1 cellular context compared by ENCODE assay signal in genomic region chr6:150334790-150335783, GRCh38.
A peak's percentile ranks its signal among the peaks of the same experiment; 100 is the strongest.
TF ChIP-seq lines count a peak whose summit lies in the region.

No MANE protein-coding gene starts in this region.

TF ChIP-seq in K562, 482 proteins besides CTCF, POLR2A, EP300 and RAD21 (continued from another document and continues in another):
- TF ChIP-seq ZBTB34 (CRISPR knock-in tag; IDR thresholded peaks at IDR 0.05) (no peak), HNRNPK (IDR thresholded peaks at IDR 0.05; ENCODE audit: low read depth, low read length, poor library complexity, severe bottlenecking) (no peak), EGR1 (conservative IDR thresholded peaks at IDR 0.05) (no peak), SMARCA4 (IDR thresholded peaks at IDR 0.05) (no peak), RUNX1 (IDR thresholded peaks at IDR 0.05; ENCODE audit: low read depth) (no peak), CHD7 (IDR thresholded peaks at IDR 0.05; ENCODE audit: low read depth, low read length) (no peak), ARID3A (IDR thresholded peaks at IDR 0.05; ENCODE audit: borderline replicate concordance, low read depth, low read length) (peak; percentile 63; the same call in 1 of the 2 replicates), CEBPG (CRISPR knock-in tag; IDR thresholded peaks at IDR 0.05) (no peak), CEBPG (tag; conservative IDR thresholded peaks at IDR 0.05 in 1 of 2, IDR thresholded peaks at IDR 0.05 in 1 of 2) (no peak), KDM2B (CRISPR knock-in tag; IDR thresholded peaks at IDR 0.05) (no peak), TSC22D4 (tag; IDR thresholded peaks at IDR 0.05) (no peak), THRB (CRISPR knock-in tag; conservative IDR thresholded peaks at IDR 0.05) (no peak), ZNF764 (CRISPR knock-in tag; IDR thresholded peaks at IDR 0.05; ENCODE audit: low read depth) (no peak), CBFB (CRISPR knock-in tag; IDR thresholded peaks at IDR 0.05) (no peak), ZNF175 (CRISPR knock-in tag; IDR thresholded peaks at IDR 0.05; ENCODE audit: low read depth) (no peak), ELF2 (CRISPR knock-in tag; IDR thresholded peaks at IDR 0.05) (no peak), RBM39 (optimal IDR thresholded peaks at IDR 0.05; ENCODE audit: low read depth, low read length) (no peak), TCF15 (CRISPR knock-in tag; IDR thresholded peaks at IDR 0.05) (no peak), PHF20 (IDR thresholded peaks at IDR 0.05; ENCODE audit: partially characterized antibody) (no peak), ZBED1 (IDR thresholded peaks at IDR 0.05) (no peak), FOS (IDR thresholded peaks at IDR 0.05; ENCODE audit: extremely low read depth, insufficient read length) (no peak), RBM22 (IDR thresholded peaks at IDR 0.05; ENCODE audit: low read depth, low read length, poor library complexity, severe bottlenecking) (no peak), ASH1L (IDR thresholded peaks at IDR 0.05; ENCODE audit: borderline replicate concordance, low read depth, partially characterized antibody) (peak; percentile 28), ZNF512 (tag; IDR thresholded peaks at IDR 0.05) (peak; percentile 91), ARID2 (IDR thresholded peaks at IDR 0.05) (peak; percentile 81; the same call in 1 of the 2 replicates), HNRNPL (IDR thresholded peaks at IDR 0.05; ENCODE audit: low read depth, low read length) (no peak), ZNF224 (CRISPR knock-in tag; IDR thresholded peaks at IDR 0.05) (no peak), ZNF639 (CRISPR knock-in tag; conservative IDR thresholded peaks at IDR 0.05 in 1 of 2, IDR thresholded peaks at IDR 0.05 in 1 of 2) (0 out of 4 replicates have a peak, but pooled peaks of 1 of the 2 experiments have one; percentile 49), ELK3 (CRISPR knock-in tag; IDR thresholded peaks at IDR 0.05) (no peak), PTRF (tag; IDR thresholded peaks at IDR 0.05) (no peak), ZKSCAN1 (IDR thresholded peaks at IDR 0.05; ENCODE audit: low read depth, low read length) (no peak), SRSF9 (IDR thresholded peaks at IDR 0.05; ENCODE audit: borderline replicate concordance, low read depth, low read length) (no peak), CXXC5 (CRISPR knock-in tag; IDR thresholded peaks at IDR 0.05) (no peak), CREM (IDR thresholded peaks at IDR 0.05; ENCODE audit: low read depth) (no peak), ZBTB5 (IDR thresholded peaks at IDR 0.05) (no peak), HDAC6 (IDR thresholded peaks at IDR 0.05; ENCODE audit: low read depth, low read length) (no peak), ZNF232 (CRISPR knock-in tag; IDR thresholded peaks at IDR 0.05) (no peak)
